In the genomic region with DNA sequence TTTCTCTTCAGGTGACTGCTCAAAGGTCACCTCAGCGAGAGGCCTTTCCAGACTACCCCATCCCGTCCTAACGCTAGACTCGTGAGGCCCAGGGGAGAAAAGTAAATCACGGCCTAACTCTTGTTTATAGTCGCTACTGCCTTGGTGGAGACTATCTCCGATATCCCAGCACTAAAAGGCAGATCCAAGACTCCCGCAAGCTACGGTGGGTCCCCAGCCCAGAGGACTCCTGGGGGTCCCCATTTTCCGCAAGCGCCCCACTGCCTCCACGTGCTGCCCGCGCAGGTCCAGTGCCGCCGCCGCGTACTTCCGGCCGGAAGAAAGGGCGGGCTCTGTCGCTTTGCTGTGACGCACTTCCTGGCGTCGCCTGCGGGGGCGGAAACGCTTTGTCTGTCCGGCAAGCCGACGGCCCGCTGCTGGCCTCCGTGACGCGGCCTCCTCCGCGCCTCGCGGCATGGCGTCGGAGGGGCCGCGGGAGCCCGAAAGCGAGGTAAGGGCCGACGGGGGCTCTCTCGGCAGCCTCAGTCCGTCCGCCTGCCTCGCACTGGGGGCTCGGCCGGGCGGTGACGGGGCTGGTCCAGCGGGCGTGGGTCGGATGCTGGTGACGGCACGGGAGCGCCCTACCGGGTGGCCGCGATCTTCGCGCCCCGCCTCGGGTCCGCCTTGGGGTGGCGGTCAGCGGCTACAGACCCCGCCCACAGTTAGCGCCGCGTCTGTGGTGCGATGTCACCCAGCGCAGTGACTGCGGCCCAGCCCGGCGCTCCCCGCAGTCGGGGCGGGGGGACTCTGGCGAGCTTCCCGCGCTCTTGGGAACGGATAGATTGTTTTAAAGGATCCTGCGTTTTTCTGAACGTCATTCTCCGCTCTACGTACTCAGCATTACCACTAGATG, we compare ENCODE assay signal across 1 cellular context.
TF ChIP-seq lines count a peak whose summit lies in the region.

A gene with protein sequence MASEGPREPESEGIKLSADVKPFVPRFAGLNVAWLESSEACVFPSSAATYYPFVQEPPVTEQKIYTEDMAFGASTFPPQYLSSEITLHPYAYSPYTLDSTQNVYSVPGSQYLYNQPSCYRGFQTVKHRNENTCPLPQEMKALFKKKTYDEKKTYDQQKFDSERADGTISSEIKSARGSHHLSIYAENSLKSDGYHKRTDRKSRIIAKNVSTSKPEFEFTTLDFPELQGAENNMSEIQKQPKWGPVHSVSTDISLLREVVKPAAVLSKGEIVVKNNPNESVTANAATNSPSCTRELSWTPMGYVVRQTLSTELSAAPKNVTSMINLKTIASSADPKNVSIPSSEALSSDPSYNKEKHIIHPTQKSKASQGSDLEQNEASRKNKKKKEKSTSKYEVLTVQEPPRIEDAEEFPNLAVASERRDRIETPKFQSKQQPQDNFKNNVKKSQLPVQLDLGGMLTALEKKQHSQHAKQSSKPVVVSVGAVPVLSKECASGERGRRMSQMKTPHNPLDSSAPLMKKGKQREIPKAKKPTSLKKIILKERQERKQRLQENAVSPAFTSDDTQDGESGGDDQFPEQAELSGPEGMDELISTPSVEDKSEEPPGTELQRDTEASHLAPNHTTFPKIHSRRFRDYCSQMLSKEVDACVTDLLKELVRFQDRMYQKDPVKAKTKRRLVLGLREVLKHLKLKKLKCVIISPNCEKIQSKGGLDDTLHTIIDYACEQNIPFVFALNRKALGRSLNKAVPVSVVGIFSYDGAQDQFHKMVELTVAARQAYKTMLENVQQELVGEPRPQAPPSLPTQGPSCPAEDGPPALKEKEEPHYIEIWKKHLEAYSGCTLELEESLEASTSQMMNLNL (plus strand): TSS at position 378 of the 892 bp plus-strand sequence. CDS start 77 bp downstream, at position 455.

TF ChIP-seq in GM12878, 131 proteins besides CTCF, POLR2A, EP300 and RAD21 (continued from another document and continues in another):
- TF ChIP-seq IRF5 (IDR thresholded peaks at IDR 0.05; ENCODE audit: borderline replicate concordance) (no peak), IKZF1 (conservative IDR thresholded peaks at IDR 0.05) (peak; percentile 98), IKZF2 (IDR thresholded peaks at IDR 0.05) (peak; percentile 68 to 80), CBX3 (IDR thresholded peaks at IDR 0.05; ENCODE audit: borderline replicate concordance, low read depth) (no peak), TCF12 (IDR thresholded peaks at IDR 0.05; ENCODE audit: low read depth, low read length) (peak; percentile 55; the same call in 1 of the 2 replicates), MTA3 (IDR thresholded peaks at IDR 0.05; ENCODE audit: borderline replicate concordance, low read length) (no peak; the same call in 1 of the 2 replicates), GABPA (IDR thresholded peaks at IDR 0.05; ENCODE audit: low read depth) (peak; percentile 98), ZNF217 (IDR thresholded peaks at IDR 0.05) (no peak), DPF2 (IDR thresholded peaks at IDR 0.05) (peak; percentile 94), ZNF622 (IDR thresholded peaks at IDR 0.05) (no peak), RFX5 (IDR thresholded peaks at IDR 0.05; ENCODE audit: low read depth, low read length) (no peak; the same call in 1 of the 2 replicates), ZBTB33 (IDR thresholded peaks at IDR 0.05) (peak; percentile 31; the same call in 1 of the 2 replicates), YY1 (IDR thresholded peaks at IDR 0.05; ENCODE audit: low read depth, low read length) (peak; percentile 69), ETV6 (conservative IDR thresholded peaks at IDR 0.05 in 1 of 2, IDR thresholded peaks at IDR 0.05 in 1 of 2; ENCODE audit: borderline replicate concordance in 1 of 2, low read depth in 1 of 2) (0 out of 4 replicates have a peak, but pooled peaks of 1 of the 2 experiments have one; percentile 22), BCL3 (IDR thresholded peaks at IDR 0.05; ENCODE audit: borderline replicate concordance, insufficient read depth, low read depth, low read length, poor library complexity, severe bottlenecking) (no peak), REST (IDR thresholded peaks at IDR 0.05; ENCODE audit: low read depth, low read length) (no peak), KLF5 (IDR thresholded peaks at IDR 0.05; ENCODE audit: partially characterized antibody) (peak; percentile 83), PAX5 (IDR thresholded peaks at IDR 0.05; ENCODE audit: borderline replicate concordance, low read depth, low read length) (peak; percentile 55; the same call in 1 of the 2 replicates), NFYA (IDR thresholded peaks at IDR 0.05; ENCODE audit: borderline replicate concordance, low read depth, low read length) (no peak), BMI1 (IDR thresholded peaks at IDR 0.05; ENCODE audit: borderline replicate concordance) (no peak), TAF1 (IDR thresholded peaks at IDR 0.05; ENCODE audit: borderline replicate concordance, low read depth, low read length) (peak; percentile 90), MYC (IDR thresholded peaks at IDR 0.05; ENCODE audit: insufficient read depth, insufficient read length, insufficient replicate concordance, low read length, severe bottlenecking) (peak; percentile 100), SREBF1 (IDR thresholded peaks at IDR 0.05; ENCODE audit: low read length) (no peak; the same call in 1 of the 2 replicates), FOXK2 (IDR thresholded peaks at IDR 0.05) (no peak), CBFB (IDR thresholded peaks at IDR 0.05; ENCODE audit: low read depth) (no peak; the same call in 1 of the 2 replicates), RELA (IDR thresholded peaks at IDR 0.05; ENCODE audit: borderline replicate concordance, partially characterized antibody) (peak; percentile 73), STAT1 (conservative IDR thresholded peaks at IDR 0.05) (no peak; the same call in none of the 2 replicates), YBX1 (IDR thresholded peaks at IDR 0.05) (no peak), BHLHE40 (IDR thresholded peaks at IDR 0.05; ENCODE audit: borderline replicate concordance in 1 of 2, low read depth in 2 of 2, low read length in 1 of 2) (peak; percentile 81 to 95), CHD2 (IDR thresholded peaks at IDR 0.05; ENCODE audit: borderline replicate concordance, low read depth, low read length) (peak; percentile 41; the same call in 1 of the 2 replicates), ASH2L (IDR thresholded peaks at IDR 0.05; ENCODE audit: borderline replicate concordance, low read depth) (peak; percentile 92; the same call in 1 of the 2 replicates), TCF3 (IDR thresholded peaks at IDR 0.05; ENCODE audit: borderline replicate concordance, insufficient read depth, low read depth, low read length) (no peak), EED (IDR thresholded peaks at IDR 0.05; ENCODE audit: low read depth) (0 out of 2 replicates have a peak, but pooled peaks have one; percentile 55), KAT2A (conservative IDR thresholded peaks at IDR 0.05; ENCODE audit: control insufficient read depth, low read depth, low read length) (no peak), EZH2 (IDR thresholded peaks at IDR 0.05; ENCODE audit: borderline replicate concordance, control insufficient read depth, low read depth, low read length) (no peak), ZZZ3 (IDR thresholded peaks at IDR 0.05; ENCODE audit: control insufficient read depth, insufficient read length, low read depth) (no peak), MXI1 (IDR thresholded peaks at IDR 0.05; ENCODE audit: low read depth, low read length) (peak; percentile 100), CREM (IDR thresholded peaks at IDR 0.05; ENCODE audit: low read depth) (peak; percentile 99), CHD4 (IDR thresholded peaks at IDR 0.05) (no peak), TCF7 (IDR thresholded peaks at IDR 0.05; ENCODE audit: borderline replicate concordance) (no peak), ZSCAN29 (IDR thresholded peaks at IDR 0.05) (0 out of 2 replicates have a peak, but pooled peaks have one; percentile 40), HCFC1 (IDR thresholded peaks at IDR 0.05; ENCODE audit: low read length) (peak; percentile 85), SPI1 (IDR thresholded peaks at IDR 0.05; ENCODE audit: borderline replicate concordance, insufficient read depth, low read depth, low read length) (no peak), STAT3 (IDR thresholded peaks at IDR 0.05; ENCODE audit: low read depth, low read length) (no peak)
- TF ChIP-seq, protein P1, sequence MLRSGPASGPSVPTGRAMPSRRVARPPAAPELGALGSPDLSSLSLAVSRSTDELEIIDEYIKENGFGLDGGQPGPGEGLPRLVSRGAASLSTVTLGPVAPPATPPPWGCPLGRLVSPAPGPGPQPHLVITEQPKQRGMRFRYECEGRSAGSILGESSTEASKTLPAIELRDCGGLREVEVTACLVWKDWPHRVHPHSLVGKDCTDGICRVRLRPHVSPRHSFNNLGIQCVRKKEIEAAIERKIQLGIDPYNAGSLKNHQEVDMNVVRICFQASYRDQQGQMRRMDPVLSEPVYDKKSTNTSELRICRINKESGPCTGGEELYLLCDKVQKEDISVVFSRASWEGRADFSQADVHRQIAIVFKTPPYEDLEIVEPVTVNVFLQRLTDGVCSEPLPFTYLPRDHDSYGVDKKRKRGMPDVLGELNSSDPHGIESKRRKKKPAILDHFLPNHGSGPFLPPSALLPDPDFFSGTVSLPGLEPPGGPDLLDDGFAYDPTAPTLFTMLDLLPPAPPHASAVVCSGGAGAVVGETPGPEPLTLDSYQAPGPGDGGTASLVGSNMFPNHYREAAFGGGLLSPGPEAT (IDR thresholded peaks at IDR 0.05; ENCODE audit: low read depth), result peak; percentile 79
- TF ChIP-seq, protein P2, sequence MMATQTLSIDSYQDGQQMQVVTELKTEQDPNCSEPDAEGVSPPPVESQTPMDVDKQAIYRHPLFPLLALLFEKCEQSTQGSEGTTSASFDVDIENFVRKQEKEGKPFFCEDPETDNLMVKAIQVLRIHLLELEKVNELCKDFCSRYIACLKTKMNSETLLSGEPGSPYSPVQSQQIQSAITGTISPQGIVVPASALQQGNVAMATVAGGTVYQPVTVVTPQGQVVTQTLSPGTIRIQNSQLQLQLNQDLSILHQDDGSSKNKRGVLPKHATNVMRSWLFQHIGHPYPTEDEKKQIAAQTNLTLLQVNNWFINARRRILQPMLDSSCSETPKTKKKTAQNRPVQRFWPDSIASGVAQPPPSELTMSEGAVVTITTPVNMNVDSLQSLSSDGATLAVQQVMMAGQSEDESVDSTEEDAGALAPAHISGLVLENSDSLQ (IDR thresholded peaks at IDR 0.05), result peak; percentile 53
- TF ChIP-seq, protein P3, sequence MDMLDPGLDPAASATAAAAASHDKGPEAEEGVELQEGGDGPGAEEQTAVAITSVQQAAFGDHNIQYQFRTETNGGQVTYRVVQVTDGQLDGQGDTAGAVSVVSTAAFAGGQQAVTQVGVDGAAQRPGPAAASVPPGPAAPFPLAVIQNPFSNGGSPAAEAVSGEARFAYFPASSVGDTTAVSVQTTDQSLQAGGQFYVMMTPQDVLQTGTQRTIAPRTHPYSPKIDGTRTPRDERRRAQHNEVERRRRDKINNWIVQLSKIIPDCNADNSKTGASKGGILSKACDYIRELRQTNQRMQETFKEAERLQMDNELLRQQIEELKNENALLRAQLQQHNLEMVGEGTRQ (IDR thresholded peaks at IDR 0.05; ENCODE audit: borderline replicate concordance, low read depth, low read length), result peak; percentile 59
